12 cellular contexts compared by ENCODE assay signal in the genomic region with DNA sequence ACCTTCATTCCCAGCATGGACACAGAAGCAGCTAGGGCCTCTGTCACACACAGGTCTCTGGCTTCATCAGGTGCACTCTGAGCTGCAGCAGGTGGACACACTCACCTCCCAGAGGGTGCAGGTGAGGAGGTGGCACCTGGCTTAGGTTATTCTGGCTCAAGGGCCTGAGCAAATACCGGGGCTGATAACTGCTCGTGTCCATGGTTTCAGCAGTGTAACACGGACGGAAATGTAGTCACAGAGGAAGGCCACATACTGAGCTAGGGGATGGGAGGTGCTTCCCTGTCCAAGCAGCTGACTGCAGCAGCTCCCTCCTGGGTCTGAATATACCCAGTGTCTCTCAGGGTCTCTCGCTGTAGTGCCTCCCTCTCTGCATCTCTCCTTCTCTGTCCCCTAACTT. TPM values are rescaled to one million over a fixed set of nuclear protein-coding genes. Genes with fewer than 3 reads are reported as not detected.
DNase-seq lines count a peak whose midpoint lies in the region; ATAC-seq and TF ChIP-seq lines count a peak whose summit lies in the region.
"Had no signal": no experiment of that assay in that cellular context is flagged by ENCODE, and none has a peak within 500 bp of the region (broad histone marks: within the 10 kb centered on the region; RNA-seq: fewer than 3 reads in every experiment).

No MANE protein-coding gene starts in this region.

- H3K4me3 ChIP-seq in choroid plexus epithelial cell (ENCODE audit: low read depth, low read length) = no peak overlapping the region
- H3K4me3 ChIP-seq: SK-N-MC, vagina had no signal

- DNase-seq in COR-L47 (lab: John Stamatoyannopoulos, UW) (peak; percentile 87), NCI-H2029 (lab: John Stamatoyannopoulos, UW) (peak; percentile 96), choroid plexus epithelial cell (ENCODE audit: low read depth) (peak; percentile 83), mucosa of gallbladder (ENCODE audit: low spot score) (peak; percentile 34), GM13976 (ENCODE audit: low spot score) (no peak), NCI-H2171 (lab: John Stamatoyannopoulos, UW) (no peak), NCI-H187 treated with DMSO at 0.1 percent for 48 hours (lab: John Stamatoyannopoulos, UW) (no peak)
- DNase-seq: activated CD4-positive, alpha-beta T cell treated with anti-CD3 and anti-CD28 coated beads for 48 hours; NCI-H2171 treated with DMSO at 0.1 percent for 48 hours had no signal

- no peak for ATAC-seq in HG03108 (IDR thresholded peaks at IDR 0.05; ENCODE audit: unreplicated experiment)

- in situ Hi-C loops in GM13976 (cut with MboI; ENCODE audit: low sequenced_read_pairs, unreplicated experiment) = no loop called here

- no peak for TF ChIP-seq CTCF in choroid plexus epithelial cell (conservative IDR thresholded peaks at IDR 0.05; ENCODE audit: low read depth, low read length)
- TF ChIP-seq CTCF in GM13976 (IDR thresholded peaks at IDR 0.05; ENCODE audit: borderline replicate concordance, control extremely low read depth, extremely low read depth, insufficient read depth, missing control alignments) = no peak

RNA-seq across cellular contexts. Expression of a gene that starts 5.7 kb away (rescaled TPM):
- total RNA-seq in mucosa of gallbladder = 31.0 TPM

Comparison
In these comparisons a context has a peak if more than half of its experiments do, and no peak if none do; other contexts are left out.
1. DNase-seq: peak in COR-L47 (single experiment), NCI-H2029 (single experiment), choroid plexus epithelial cell (single experiment) and mucosa of gallbladder (single experiment); none in GM13976 (single experiment), NCI-H2171 (single experiment) and NCI-H187 treated with DMSO at 0.1 percent for 48 hours (single experiment).